1 cellular context compared by ENCODE assay signal in genomic region chr5:123358751-123359150, GRCh38.
TF ChIP-seq lines count a peak whose summit lies in the region.

No MANE protein-coding gene starts in this region.

TF ChIP-seq in IMR-90, 13 proteins besides CTCF, POLR2A, EP300 and RAD21 (continued from another document):
- no peak for TF ChIP-seq CHD1 (IDR thresholded peaks at IDR 0.05; ENCODE audit: low read depth, low read length)
